24 cellular contexts compared by ENCODE assay signal in genomic region chr5:130277522-130277921, GRCh38.
"Had no signal": no experiment of that assay in that cellular context is flagged by ENCODE, and none has a peak within 500 bp of the region (broad histone marks: within the 10 kb centered on the region; RNA-seq: fewer than 3 reads in every experiment).

No MANE protein-coding gene starts in this region.

- H3K27ac Mint-ChIP-seq: IgD-negative memory B cell had no signal

- H3K9ac ChIP-seq: KMS-11 had no signal

- H3K4me2 ChIP-seq: KMS-11 had no signal

- DNase-seq: Kasumi-1; MM.1S; NCI-H1092 treated with DMSO at 0.1 percent for 48 hours; NCI-H1436; NCI-H187; NCI-H2029; NCI-H2081 treated with DMSO at 0.1 percent for 48 hours; NCI-H2171; NCI-H226; NCI-H446; NCI-H510A; NCI-H524 treated with DMSO at 0.1 percent for 48 hours; NCI-H69; NCI-H774; NK-92 treated with Interleukin-12 subunit alpha and Interleukin-12 subunit beta, amount 100 ng/mL, for 24 hours; PC-3; SJCRH30 had no signal

- H3K9me3 Mint-ChIP-seq: IgD-negative memory B cell had no signal

- H3K27me3 ChIP-seq: SJCRH30 had no signal

- H3K4me3 ChIP-seq: K562, SJCRH30 had no signal

- H3K36me3 ChIP-seq: SJCRH30 had no signal

- H3K4me1 ChIP-seq: SJCRH30 had no signal

- H3K36me3 Mint-ChIP-seq: IgD-negative memory B cell had no signal

- H3K9me3 ChIP-seq: SJCRH30 had no signal

- H3K4me3 Mint-ChIP-seq: IgD-negative memory B cell had no signal

- ATAC-seq: K562, Panc1, PC-3, SK-N-SH treated with all-trans-retinoic acid at 6 μM for 48 hours had no signal

- H3K4me1 Mint-ChIP-seq: IgD-negative memory B cell had no signal

- H3K27ac ChIP-seq: HL-60, KMS-11, RWPE1, SJCRH30 had no signal
